In genomic region chr22:46483353-46483752, GRCh38 we compare ENCODE assay signal across 13 cellular contexts.
"Had no signal": no experiment of that assay in that cellular context is flagged by ENCODE, and none has a peak within 500 bp of the region (broad histone marks: within the 10 kb centered on the region; RNA-seq: fewer than 3 reads in every experiment).

No MANE protein-coding gene starts in this region.

- ATAC-seq: activated CD8-positive, alpha-beta memory T cell treated with anti-CD3 and anti-CD28 coated beads, Interleukin-2, amount 10 ng/mL, durations not matched to agents 7 days and 5 days; activated T-cell treated with anti-CD3 and anti-CD28 coated beads, Interleukin-2, amount 50 U/mL, for 72 hours; esophagus mucosa; psoas muscle; T-cell had no signal

- DNase-seq: activated CD4-positive, alpha-beta T cell treated with anti-CD3 and anti-CD28 coated beads, Interleukin-2, amount 50 U/mL, for 1 hour; activated CD8-positive, alpha-beta memory T cell treated with anti-CD3 and anti-CD28 coated beads, Interleukin-2, amount 10 ng/mL, durations not matched to agents 7 days and 5 days; activated T-cell treated with anti-CD3 and anti-CD28 coated beads, Interleukin-2, amount 50 U/mL, for 72 hours; hypothalamus; lower lobe of right lung; midbrain; naive B cell; psoas muscle; sigmoid colon; T-cell; thyroid gland had no signal

- H3K4me3 ChIP-seq: ascending aorta, lower lobe of right lung, psoas muscle, sigmoid colon, thyroid gland had no signal

- H3K36me3 Mint-ChIP-seq: activated CD8-positive, alpha-beta memory T cell treated with anti-CD3 and anti-CD28 coated beads, Interleukin-2, amount 10 ng/mL, durations not matched to agents 7 days and 5 days; naive B cell; T-cell had no signal

- H3K27ac Mint-ChIP-seq: activated CD8-positive, alpha-beta memory T cell treated with anti-CD3 and anti-CD28 coated beads, Interleukin-2, amount 10 ng/mL, durations not matched to agents 7 days and 5 days; activated T-cell treated with anti-CD3 and anti-CD28 coated beads, Interleukin-2, amount 50 U/mL, for 72 hours; naive B cell; T-cell had no signal

- H3K9me3 Mint-ChIP-seq: activated T-cell treated with anti-CD3 and anti-CD28 coated beads, Interleukin-2, amount 50 U/mL, for 72 hours; T-cell had no signal

- H3K4me3 Mint-ChIP-seq: activated CD8-positive, alpha-beta memory T cell treated with anti-CD3 and anti-CD28 coated beads, Interleukin-2, amount 10 ng/mL, durations not matched to agents 7 days and 5 days; activated T-cell treated with anti-CD3 and anti-CD28 coated beads, Interleukin-2, amount 50 U/mL, for 72 hours; T-cell had no signal
